Comparison of ENCODE assay signal across 1 cellular context in genomic region chr20:5216663-5217062, GRCh38.
TF ChIP-seq lines count a peak whose summit lies in the region.

No MANE protein-coding gene starts in this region.

TF ChIP-seq in HepG2, 621 proteins besides CTCF, POLR2A, EP300 and RAD21 (continued from another document):
- TF ChIP-seq ZBTB4 (CRISPR knock-in tag; IDR thresholded peaks at IDR 0.05; ENCODE audit: borderline replicate concordance) = no peak
- TF ChIP-seq ZSCAN9 (CRISPR knock-in tag; IDR thresholded peaks at IDR 0.05; ENCODE audit: borderline replicate concordance) = no peak
- no peak for TF ChIP-seq POGZ (CRISPR knock-in tag; IDR thresholded peaks at IDR 0.05)
- TF ChIP-seq ERF (CRISPR knock-in tag; IDR thresholded peaks at IDR 0.05) = no peak
- TF ChIP-seq ZNF510 (CRISPR knock-in tag; IDR thresholded peaks at IDR 0.05; ENCODE audit: low read depth) = no peak
- no peak for TF ChIP-seq ZBTB7B (CRISPR knock-in tag; IDR thresholded peaks at IDR 0.05)
- TF ChIP-seq ZNF138 (CRISPR knock-in tag; IDR thresholded peaks at IDR 0.05; ENCODE audit: low read depth) = no peak
